Comparison of ENCODE assay signal across 19 cellular contexts in genomic region chr5:179273074-179273435, GRCh38.
DNase-seq lines count a peak whose midpoint lies in the region; ATAC-seq and TF ChIP-seq lines count a peak whose summit lies in the region.
"Had no signal": no experiment of that assay in that cellular context is flagged by ENCODE, and none has a peak within 500 bp of the region (broad histone marks: within the 10 kb centered on the region; RNA-seq: fewer than 3 reads in every experiment).

No MANE protein-coding gene starts in this region.

- DNase-seq in chondrocyte (ENCODE audit: low spot score): no peak
- peak; percentile 25 for DNase-seq in left ventricle myocardium superior
- DNase-seq in osteoblast (ENCODE audit: insufficient read length, low spot score, missing footprints): peak; percentile 61
- DNase-seq in tibial nerve (ENCODE audit: low spot score in 2 of 2): no peak
- no peak for DNase-seq in A172 (ENCODE audit: low spot score)
- no peak for DNase-seq in NOMO-1 treated with dmso at 0.1 percent for 144 hours (lab: John Stamatoyannopoulos, UW; ENCODE audit: unreplicated experiment)
- DNase-seq in mesenteric fat pad (ENCODE audit: low spot score): no peak
- DNase-seq: activated CD4-positive, alpha-beta T cell treated with anti-CD3 and anti-CD28 coated beads for 48 hours; activated CD8-positive, alpha-beta memory T cell treated with anti-CD3 and anti-CD28 coated beads, Interleukin-2, amount 10 ng/mL, durations not matched to agents 7 days and 5 days; BE2C; GOT3; naive B cell; NCI-H1105; NCI-H2081; NCI-H510A treated with DMSO at 0.1 percent for 48 hours; SW 1271 had no signal

- no peak overlapping the region for H2AFZ ChIP-seq in osteoblast (ENCODE audit: low read length)

- no peaks in the 10 kb centered on the region for H3K9me3 Mint-ChIP-seq in chondrocyte (ENCODE audit: low read depth)
- H3K9me3 Mint-ChIP-seq: naive B cell had no signal

- TF ChIP-seq POLR2A in tibial nerve (IDR thresholded peaks at IDR 0.05): no peak

- H3K27ac ChIP-seq in osteoblast (ENCODE audit: low read depth, low read length) (peak overlapping the region; percentile 99), tibial nerve (peak overlapping the region in 3 of 4 donors; percentile 58 to 90 (median 90))
- H3K27ac ChIP-seq: dorsolateral prefrontal cortex had no signal

- H3K4me3 ChIP-seq in osteoblast (ENCODE audit: insufficient read depth, low read length) (no peak overlapping the region), tibial nerve (no peak overlapping the region)
- H3K4me3 ChIP-seq: dorsolateral prefrontal cortex, thoracic aorta had no signal

- H3K4me1 ChIP-seq in osteoblast (ENCODE audit: insufficient read depth, low read length) (peaks cover 80% of the 10 kb centered on the region), tibial nerve (peaks cover 0 to 89% (median 49%) of the 10 kb centered on the region in 4 donors)
- H3K4me1 ChIP-seq: BE2C had no signal

- H3K79me2 ChIP-seq in osteoblast (ENCODE audit: insufficient read depth, low read length): peaks cover 89% of the 10 kb centered on the region

- H3K27me3 Mint-ChIP-seq in chondrocyte (ENCODE audit: low read depth): no peaks in the 10 kb centered on the region
- H3K27me3 Mint-ChIP-seq: activated CD8-positive, alpha-beta memory T cell treated with anti-CD3 and anti-CD28 coated beads, Interleukin-2, amount 10 ng/mL, durations not matched to agents 7 days and 5 days; progenitor cell of endocrine pancreas had no signal

- H3K9me3 ChIP-seq in osteoblast (ENCODE audit: low read depth, low read length) (no peaks in the 10 kb centered on the region), tibial nerve (no peaks in the 10 kb centered on the region)
- H3K9me3 ChIP-seq: BE2C, thoracic aorta had no signal

- no peak for ATAC-seq in left ventricle myocardium superior
- ATAC-seq: activated CD8-positive, alpha-beta memory T cell treated with anti-CD3 and anti-CD28 coated beads, Interleukin-2, amount 10 ng/mL, durations not matched to agents 7 days and 5 days had no signal

- H3K27ac Mint-ChIP-seq in chondrocyte (ENCODE audit: unreplicated experiment): peak overlapping the region; percentile 71
- H3K27ac Mint-ChIP-seq: activated CD8-positive, alpha-beta memory T cell treated with anti-CD3 and anti-CD28 coated beads, Interleukin-2, amount 10 ng/mL, durations not matched to agents 7 days and 5 days; progenitor cell of endocrine pancreas had no signal

- H3K4me2 ChIP-seq in osteoblast (ENCODE audit: insufficient read depth, low read length): no peak overlapping the region

- no peak for TF ChIP-seq EP300 in tibial nerve (IDR thresholded peaks at IDR 0.05)

- no peak overlapping the region for H3K4me3 Mint-ChIP-seq in chondrocyte (ENCODE audit: unreplicated experiment)
- H3K4me3 Mint-ChIP-seq: activated CD8-positive, alpha-beta memory T cell treated with anti-CD3 and anti-CD28 coated beads, Interleukin-2, amount 10 ng/mL, durations not matched to agents 7 days and 5 days; naive B cell had no signal

- H3K27me3 ChIP-seq in osteoblast (ENCODE audit: insufficient read depth, low read length): no peaks in the 10 kb centered on the region
- no peaks in the 10 kb centered on the region for H3K27me3 ChIP-seq in tibial nerve
- H3K27me3 ChIP-seq: BE2C, dorsolateral prefrontal cortex had no signal

- H3K36me3 ChIP-seq in osteoblast (ENCODE audit: insufficient read depth, low read length): peaks cover 25% of the 10 kb centered on the region
- H3K36me3 ChIP-seq in tibial nerve: no peaks in the 10 kb centered on the region
- H3K36me3 ChIP-seq: BE2C, thoracic aorta had no signal

- H3K36me3 Mint-ChIP-seq in chondrocyte (ENCODE audit: low read depth): no peaks in the 10 kb centered on the region
- H3K36me3 Mint-ChIP-seq: activated CD8-positive, alpha-beta memory T cell treated with anti-CD3 and anti-CD28 coated beads, Interleukin-2, amount 10 ng/mL, durations not matched to agents 7 days and 5 days; naive B cell had no signal

- intact Hi-C loops in left ventricle myocardium superior (cut with micrococcal nuclease): no loop called here

- H3K4me1 Mint-ChIP-seq in chondrocyte (ENCODE audit: low read depth): peaks cover 47% of the 10 kb centered on the region
- H3K4me1 Mint-ChIP-seq: activated CD8-positive, alpha-beta memory T cell treated with anti-CD3 and anti-CD28 coated beads, Interleukin-2, amount 10 ng/mL, durations not matched to agents 7 days and 5 days had no signal

- H4K20me1 ChIP-seq in osteoblast (ENCODE audit: insufficient read depth, low read length): no peaks in the 10 kb centered on the region

- WGBS in tibial nerve, 2 donors: 49 to 57% methylated on average over 6 to 7 of the region's 7 CpGs

- no peak for TF ChIP-seq CTCF in chondrocyte (IDR thresholded peaks at IDR 0.05)
- no peak for TF ChIP-seq CTCF in osteoblast (IDR thresholded peaks at IDR 0.05; ENCODE audit: extremely low read depth, low read depth, low read length)
- no peak for TF ChIP-seq CTCF in tibial nerve (IDR thresholded peaks at IDR 0.05)

Comparison
In these comparisons a context has a peak if more than half of its experiments do, and no peak if none do; other contexts are left out.
1. DNase-seq: peak in left ventricle myocardium superior (single experiment) and osteoblast (single experiment); none in chondrocyte (single experiment), tibial nerve (0 of 2), A172 (single experiment), NOMO-1 treated with dmso at 0.1 percent for 144 hours (single experiment) and mesenteric fat pad (single experiment).